ENCODE assay signal across 18 cellular contexts in genomic region chr1:156134716-156135435, GRCh38. TPM values are rescaled to one million over a fixed set of nuclear protein-coding genes. Genes with fewer than 3 reads are reported as not detected.
A peak's percentile ranks its signal among the peaks of the same experiment; 100 is the strongest.
DNase-seq lines count a peak whose midpoint lies in the region; ATAC-seq and TF ChIP-seq lines count a peak whose summit lies in the region.
"Had no signal": no experiment of that assay in that cellular context is flagged by ENCODE, and none has a peak within 500 bp of the region (broad histone marks: within the 10 kb centered on the region; RNA-seq: fewer than 3 reads in every experiment).

No MANE protein-coding gene starts in this region.

- peaks cover 4% of the 10 kb centered on the region for H3K4me1 Mint-ChIP-seq in memory B cell

- H4K20me1 ChIP-seq in SK-N-SH (ENCODE audit: insufficient read depth) (peaks cover 96% of the 10 kb centered on the region), MM.1S (ENCODE audit: insufficient read depth, low read length) (no peaks in the 10 kb centered on the region)

- H3K36me3 ChIP-seq in SK-N-SH (replicated peaks in 1 of 2; ENCODE audit: control insufficient read depth in 1 of 2, insufficient read depth in 2 of 2, low read length in 1 of 2): peaks cover 74 to 85% of the 10 kb centered on the region in 2 experiments
- H3K36me3 ChIP-seq in adipocyte (ENCODE audit: control insufficient read depth, insufficient read depth, low read length, severe bottlenecking): peaks cover 92% of the 10 kb centered on the region
- peaks cover 89 to 95% (median 94%) of the 10 kb centered on the region in 3 donors for H3K36me3 ChIP-seq in tibial artery
- H3K36me3 ChIP-seq in MM.1S (replicated peaks; ENCODE audit: insufficient read depth, low read length): no peaks in the 10 kb centered on the region

- H3K9me3 Mint-ChIP-seq in memory B cell: no peaks in the 10 kb centered on the region
- H3K9me3 Mint-ChIP-seq: CD8-positive, alpha-beta T cell had no signal

- intact Hi-C loops in tibial artery (cut with DNase I; ENCODE audit: low total_unique reads): no loop called here
- intact Hi-C loops in Right ventricle myocardium inferior (cut with DNase I): loop anchor here (10.0 kb wide), 1 partner anchor 190 kb away; no protein-coding TSS in a partner anchor

- TF ChIP-seq RAD21 in SK-N-SH (IDR thresholded peaks at IDR 0.05; ENCODE audit: low read length): no peak

- H3K9me2 ChIP-seq in SK-N-SH (no peaks in the 10 kb centered on the region), MM.1S (replicated peaks; ENCODE audit: insufficient read depth, low read length) (no peaks in the 10 kb centered on the region)

- no peak for DNase-seq in SK-N-SH
- no peak for DNase-seq in adipocyte (ENCODE audit: low read depth)
- no peak for DNase-seq in memory B cell (ENCODE audit: low spot score in 2 of 2)
- DNase-seq in tibial artery: no peak
- DNase-seq in MM.1S: no peak
- no peak for DNase-seq in activated CD4-positive, CD25-positive, alpha-beta regulatory T cell (lab: John Stamatoyannopoulos, UW)
- no peak for DNase-seq in Right ventricle myocardium inferior (ENCODE audit: missing footprints)
- DNase-seq: CD8-positive, alpha-beta T cell; DMS79 treated with DMSO at 0.1 percent for 48 hours; GM23248; KG1; NCI-H1092 treated with DMSO at 0.1 percent for 48 hours; NCI-H2081 treated with DMSO at 0.1 percent for 48 hours; NCI-H524; SHP77 treated with DMSO at 0.1 percent for 48 hours had no signal

- no peak for TF ChIP-seq EP300 in SK-N-SH (IDR thresholded peaks at IDR 0.05; ENCODE audit: borderline replicate concordance in 1 of 2, low read depth in 1 of 2, low read length in 1 of 2)

- H3K4me1 ChIP-seq in SK-N-SH (ENCODE audit: control insufficient read depth in 1 of 2, insufficient read depth in 2 of 2, low read depth in 1 of 2, low read length in 1 of 2) (peaks cover 5 to 7% of the 10 kb centered on the region in 2 experiments), adipocyte (ENCODE audit: control insufficient read depth, insufficient read depth, low read length) (peaks cover 9% of the 10 kb centered on the region), tibial artery (peaks cover 1 to 47% (median 29%) of the 10 kb centered on the region in 4 donors), MM.1S (ENCODE audit: low read length) (peaks cover 4% of the 10 kb centered on the region; the same call in 1 of the 2 replicates)

- H2AFZ ChIP-seq in SK-N-SH (ENCODE audit: low read depth): no peak overlapping the region
- H2AFZ ChIP-seq in MM.1S (ENCODE audit: low read length): no peak overlapping the region
- H2AFZ ChIP-seq: GM23248 had no signal

- peak overlapping the region; percentile 39 for H3K27ac Mint-ChIP-seq in memory B cell
- H3K27ac Mint-ChIP-seq: B cell; CD8-positive, alpha-beta T cell had no signal

- H3K27me3 Mint-ChIP-seq in memory B cell: peaks cover 1% of the 10 kb centered on the region

- H3K9me3 ChIP-seq in SK-N-SH (no peaks in the 10 kb centered on the region), adipocyte (ENCODE audit: control insufficient read depth, low read length) (no peaks in the 10 kb centered on the region), tibial artery (no peaks in the 10 kb centered on the region), MM.1S (replicated peaks; ENCODE audit: insufficient read depth, low read length) (no peaks in the 10 kb centered on the region)

- WGBS in SK-N-SH (ENCODE audit: low lambda C conversion rate): 94% methylated on average over 10 of the region's 18 CpGs

- no peak overlapping the region for H3K4me3 Mint-ChIP-seq in memory B cell
- H3K4me3 Mint-ChIP-seq: B cell; CD8-positive, alpha-beta T cell had no signal

- peaks cover 60% of the 10 kb centered on the region for H3K79me2 ChIP-seq in SK-N-SH (ENCODE audit: insufficient read depth)
- no peaks in the 10 kb centered on the region for H3K79me2 ChIP-seq in MM.1S (ENCODE audit: low read length)

- POLR2A ChIA-PET in SK-N-SH (lab: Yijun Ruan, JAX): interaction anchor here (0.6 kb wide), 1 partner anchor 8 kb away, joined by 3 read pairs; no protein-coding TSS in a partner anchor

- TF ChIP-seq CTCF in SK-N-SH (IDR thresholded peaks at IDR 0.05): no peak
- TF ChIP-seq CTCF in tibial artery (IDR thresholded peaks at IDR 0.05): no peak
- TF ChIP-seq CTCF in MM.1S (IDR thresholded peaks at IDR 0.05; ENCODE audit: low read length): no peak

- H3K27me3 ChIP-seq in SK-N-SH (ENCODE audit: insufficient read depth): no peaks in the 10 kb centered on the region
- no peaks in the 10 kb centered on the region for H3K27me3 ChIP-seq in adipocyte (replicated peaks; ENCODE audit: control insufficient read depth, insufficient read depth, low read length)
- no peaks in the 10 kb centered on the region for H3K27me3 ChIP-seq in tibial artery
- H3K27me3 ChIP-seq in MM.1S (replicated peaks; ENCODE audit: insufficient read depth, low read length): no peaks in the 10 kb centered on the region

- H3F3A ChIP-seq in SK-N-SH (replicated peaks; ENCODE audit: insufficient read depth) (peaks cover 93% of the 10 kb centered on the region), MM.1S (ENCODE audit: insufficient read depth, low read length) (no peaks in the 10 kb centered on the region)

- H3K36me3 Mint-ChIP-seq in memory B cell: peaks cover 3% of the 10 kb centered on the region

- CTCF ChIA-PET in SK-N-SH (lab: Yijun Ruan, JAX): interaction anchor here (1.0 to 40.5 kb wide), 5 partner anchors 18 to 225 kb away, joined by 3 to 1559 read pairs (median 4); partner anchors contain the start of gene MEX3A

- H3K4me3 ChIP-seq in SK-N-SH (ENCODE audit: low read depth in 2 of 2, low read length in 1 of 2) (no peak overlapping the region), adipocyte (ENCODE audit: low read length) (no peak overlapping the region), tibial artery (no peak overlapping the region), MM.1S (ENCODE audit: low read length) (no peak overlapping the region)
- H3K4me3 ChIP-seq: GM23248 had no signal

- H3K4me2 ChIP-seq in SK-N-SH (no peak overlapping the region), MM.1S (ENCODE audit: low read depth, low read length) (no peak overlapping the region)

- H3K27ac ChIP-seq in SK-N-SH (ENCODE audit: low read depth in 2 of 2, low read length in 1 of 2) (peak overlapping the region in 1 of 2 experiments; percentile 29; a peak in 1 of 4 replicates), tibial artery (peak overlapping the region; percentile 93 to 99), MM.1S (ENCODE audit: low read length) (no peak overlapping the region)
- H3K27ac ChIP-seq: 22Rv1 had no signal

- H3K9ac ChIP-seq in SK-N-SH (no peak overlapping the region), adipocyte (ENCODE audit: low read length) (peak overlapping the region; percentile 41), MM.1S (ENCODE audit: low read length) (no peak overlapping the region)
- H3K9ac ChIP-seq: GM23248 had no signal

- ATAC-seq in SK-N-SH treated with all-trans-retinoic acid at 6 μM for 48 hours (peak; percentile 0; the same call in 1 of the 3 replicates), memory B cell (ENCODE audit: low read depth) (no peak), Right ventricle myocardium inferior (no peak)
- ATAC-seq: CD8-positive, alpha-beta T cell had no signal

TF ChIP-seq in SK-N-SH treated with all-trans-retinoic acid at 6 μM for 48 hours, 23 proteins besides CTCF, POLR2A, EP300 and RAD21 (continues in another document):
- no peak for TF ChIP-seq BACH2 (CRISPR knock-in tag; IDR thresholded peaks at IDR 0.05; ENCODE audit: borderline replicate concordance)
- no peak for TF ChIP-seq CSDC2 (CRISPR knock-in tag; IDR thresholded peaks at IDR 0.05)
- no peak for TF ChIP-seq OSR1 (CRISPR knock-in tag; IDR thresholded peaks at IDR 0.05)

TF ChIP-seq in SK-N-SH, 30 proteins besides CTCF, POLR2A, EP300 and RAD21:
- no peak for TF ChIP-seq NRF1 (IDR thresholded peaks at IDR 0.05; ENCODE audit: low read depth, low read length)
- no peak for TF ChIP-seq EZH2phosphoT487 (IDR thresholded peaks at IDR 0.05; ENCODE audit: borderline replicate concordance, low read depth)
- no peak for TF ChIP-seq FOXM1 (IDR thresholded peaks at IDR 0.05; ENCODE audit: low read depth)

RNA-seq across cellular contexts. Expression of gene SEMA4A, which starts 18.5 kb away (rescaled TPM):
- 1.3 and 2.3 TPM in 2 replicates for polyA plus RNA-seq in SK-N-SH (2012; rRNA removed)
- polyA plus RNA-seq in SK-N-SH (2012; cell fraction: cytosol; rRNA removed): 0.33 and 0.73 TPM in 2 replicates
- polyA plus RNA-seq in SK-N-SH (2012; cell fraction: nucleus; rRNA removed): 11.2 and 13.5 TPM in 2 replicates
- total RNA-seq in Right ventricle myocardium inferior: 2.2 TPM

RNA-seq across cellular contexts. Expression of gene LMNA, which starts 20.4 kb away (rescaled TPM):
- 726 and 983 TPM in 2 replicates for polyA plus RNA-seq in SK-N-SH (2012; rRNA removed)
- polyA plus RNA-seq in SK-N-SH (2012; cell fraction: cytosol; rRNA removed): 396 and 512 TPM in 2 replicates
- 1,848 and 2,172 TPM in 2 replicates for polyA plus RNA-seq in SK-N-SH (2012; cell fraction: nucleus; rRNA removed)
- total RNA-seq in Right ventricle myocardium inferior: 288 TPM

RNA-seq across cellular contexts. Expression of gene MEX3A, which starts 52.6 kb away (rescaled TPM):
- 15.1 and 16.2 TPM in 2 replicates for polyA plus RNA-seq in SK-N-SH (2012; rRNA removed)
- polyA plus RNA-seq in SK-N-SH (2012; cell fraction: cytosol; rRNA removed): 8.7 and 14.2 TPM in 2 replicates
- polyA plus RNA-seq in SK-N-SH (2012; cell fraction: nucleus; rRNA removed): 23.2 and 26.8 TPM in 2 replicates
- total RNA-seq in Right ventricle myocardium inferior: 0.24 TPM

RNA-seq across cellular contexts. Expression of gene SLC25A44, which starts 59.0 kb away (rescaled TPM):
- 28.5 and 40.2 TPM in 2 replicates for polyA plus RNA-seq in SK-N-SH (2012; rRNA removed)
- 25.1 and 30.1 TPM in 2 replicates for polyA plus RNA-seq in SK-N-SH (2012; cell fraction: cytosol; rRNA removed)
- polyA plus RNA-seq in SK-N-SH (2012; cell fraction: nucleus; rRNA removed): 23.0 and 37.6 TPM in 2 replicates
- 16.3 TPM for total RNA-seq in Right ventricle myocardium inferior
